Comparison of ENCODE assay signal across 26 cellular contexts in genomic region chr18:27931563-27931962, GRCh38.
"Had no signal": no experiment of that assay in that cellular context is flagged by ENCODE, and none has a peak within 500 bp of the region (broad histone marks: within the 10 kb centered on the region; RNA-seq: fewer than 3 reads in every experiment).

No MANE protein-coding gene starts in this region.

- ATAC-seq: left colon; left lung; lower lobe of right lung; naive thymus-derived CD8-positive, alpha-beta T cell; pancreas; right cardiac atrium; sciatic nerve; stimulated activated naive B cell treated with anti-CD40 and anti-IgM and Interleukin-4, amounts not matched to agents 10 μg/mL and 1 μg/mL and 100 μg/mL, for 72 hours; stimulated activated naive CD8-positive, alpha-beta T cell treated with anti-CD3 and anti-CD28 coated beads, Interleukin-15, Interleukin-2, amounts not matched to agents 100 U/mL and 50 U/mL, for 24 hours had no signal

- H3K36me3 ChIP-seq: left lung, lower lobe of right lung, pancreas, stomach, thyroid gland, transverse colon, upper lobe of left lung, vagina had no signal

- H3K27me3 ChIP-seq: left lung, pancreas, stomach, testis, thyroid gland, transverse colon, upper lobe of left lung, vagina had no signal

- DNase-seq: hypothalamus; immature natural killer cell; kidney; left colon; left lung; lower lobe of right lung; mammary epithelial cell; mesenchymal stem cell; naive thymus-derived CD8-positive, alpha-beta T cell; nucleus accumbens; pancreas; right cardiac atrium; stimulated activated CD4-positive, alpha-beta T cell treated with anti-CD3 and anti-CD28 coated beads, Interleukin-12 subunit alpha, Interleukin-12 subunit beta, amount 100 ng/mL, for 4 hours; stimulated activated CD4-positive, alpha-beta T cell treated with anti-CD3 and anti-CD28 coated beads, Interleukin-15, amount 100 ng/mL, for 24 hours; stimulated activated CD4-positive, alpha-beta T cell treated with anti-CD3 and anti-CD28 coated beads, Interleukin-2, amount 100 ng/mL, for 24 hours; stimulated activated CD4-positive, alpha-beta T cell treated with anti-CD3 and anti-CD28 coated beads, Interleukin-4, amount 100 ng/mL, for 1 hour; stimulated activated naive B cell treated with anti-CD40 and anti-IgM and Interleukin-4, amounts not matched to agents 10 μg/mL and 1 μg/mL and 100 μg/mL, for 72 hours; stimulated activated naive CD8-positive, alpha-beta T cell treated with anti-CD3 and anti-CD28 coated beads, Interleukin-15, Interleukin-2, amounts not matched to agents 100 U/mL and 50 U/mL, for 24 hours; stomach; testis; thyroid gland; transverse colon; upper lobe of left lung had no signal

- H3K27ac ChIP-seq: left lung, lower lobe of right lung, pancreas, skin epidermis, stomach, testis, thyroid gland, transverse colon, upper lobe of left lung, vagina had no signal

- H3K4me3 ChIP-seq: left lung, lower lobe of right lung, pancreas, skin epidermis, stomach, testis, thyroid gland, transverse colon, upper lobe of left lung, vagina had no signal

- H3K4me1 ChIP-seq: left lung, lower lobe of right lung, pancreas, stomach, testis, thyroid gland, transverse colon, upper lobe of left lung, vagina had no signal

- H3K9me3 ChIP-seq: left lung, lower lobe of right lung, pancreas, stomach, testis, thyroid gland, transverse colon, upper lobe of left lung, vagina had no signal
